ENCODE assay signal across 9 cellular contexts in the genomic region with DNA sequence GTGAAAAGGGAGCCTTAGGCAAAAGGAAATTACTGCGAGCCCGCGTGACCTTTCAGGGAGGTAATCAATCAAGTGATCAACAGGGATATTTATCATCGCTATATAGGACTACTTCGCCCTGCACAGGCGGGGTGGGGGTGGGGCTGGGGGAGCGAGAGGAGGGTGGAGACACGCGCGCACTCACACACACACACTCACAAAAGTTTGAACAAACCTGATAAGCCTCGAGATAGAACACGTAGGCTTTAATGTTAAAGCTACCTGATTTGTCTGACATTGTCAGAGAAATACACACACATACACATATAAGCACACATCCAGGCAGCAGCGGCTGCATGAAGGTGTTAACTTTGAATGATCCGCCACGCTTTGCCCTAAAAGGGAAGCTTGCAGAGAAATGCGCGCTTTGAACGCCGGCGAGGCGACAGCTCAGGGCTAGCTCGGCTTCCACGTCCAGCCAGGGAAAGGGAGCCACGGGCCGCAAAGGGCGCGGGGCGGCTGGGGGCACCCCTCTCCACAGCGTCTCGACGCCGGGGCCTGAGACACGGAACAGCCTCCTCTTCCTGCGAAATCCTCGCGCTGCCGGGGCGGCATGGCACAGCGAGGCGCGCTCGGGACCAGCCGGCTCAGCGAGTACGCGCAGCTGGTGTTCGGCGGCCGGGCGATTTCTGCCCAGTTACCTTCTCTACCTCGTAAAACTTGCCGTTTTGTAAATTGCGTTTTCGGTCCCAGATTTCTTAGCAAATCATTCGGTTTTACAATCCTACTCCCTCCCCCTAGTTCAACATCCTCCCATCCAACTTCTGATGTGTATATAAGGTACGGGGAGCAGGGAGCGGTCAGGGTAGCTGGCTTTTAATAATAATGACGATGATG. TPM values are rescaled to one million over a fixed set of nuclear protein-coding genes. Genes with fewer than 3 reads are reported as not detected.
DNase-seq lines count a peak whose midpoint lies in the region; ATAC-seq, FAIRE-seq and TF ChIP-seq lines count a peak whose summit lies in the region.
"Had no signal": no experiment of that assay in that cellular context is flagged by ENCODE, and none has a peak within 500 bp of the region (broad histone marks: within the 10 kb centered on the region; RNA-seq: fewer than 3 reads in every experiment).

No MANE protein-coding gene starts in this region.

- no peak overlapping the region for H3K27ac Mint-ChIP-seq in MCF 10A (ENCODE audit: low read depth, unreplicated experiment)

- BruUV-seq in MCF 10A (replicated peaks; lab: Mats Ljungman, UMichigan) = no TSS peak

- H3K9me3 Mint-ChIP-seq in MCF 10A (ENCODE audit: unreplicated experiment) = peaks cover under 1% of the 10 kb centered on the region

- peak; percentile 78 for DNase-seq in 8988T
- DNase-seq in GM13976 (ENCODE audit: low spot score) = peak; percentile 55
- DNase-seq in NCI-H2171 (lab: John Stamatoyannopoulos, UW) = peak; percentile 8
- DNase-seq in MCF 10A (ENCODE audit: unreplicated experiment) = peak; percentile 22
- DNase-seq in left lung = peak; percentile 40 to 86
- no peak for DNase-seq in thoracic aorta (ENCODE audit: low spot score)
- no peak for DNase-seq in RCC 7860 (ENCODE audit: low spot score)

- TF ChIP-seq CTCF in GM13976 (IDR thresholded peaks at IDR 0.05; ENCODE audit: borderline replicate concordance, control extremely low read depth, extremely low read depth, insufficient read depth, missing control alignments) = no peak
- TF ChIP-seq CTCF in MCF 10A (IDR thresholded peaks at IDR 0.05; ENCODE audit: unreplicated experiment) = no peak
- TF ChIP-seq CTCF in left lung (IDR thresholded peaks at IDR 0.05) = no peak
- no peak for TF ChIP-seq CTCF in thoracic aorta (IDR thresholded peaks at IDR 0.05)

- H3K36me3 Mint-ChIP-seq in MCF 10A (ENCODE audit: insufficient read depth, unreplicated experiment) = no peaks in the 10 kb centered on the region

- H3K27me3 ChIP-seq in left lung (peaks cover 50 to 96% of the 10 kb centered on the region in 2 donors), thoracic aorta (replicated peaks; ENCODE audit: insufficient read depth) (no peaks in the 10 kb centered on the region)

- no peak for FAIRE-seq in RCC 7860 (lab: Jason Lieb, UNC)
- FAIRE-seq: endometrium had no signal

- H3K9me3 ChIP-seq in left lung (no peaks in the 10 kb centered on the region), thoracic aorta (peaks cover under 1% of the 10 kb centered on the region)

- ATAC-seq in left lung (peak; percentile 55), thoracic aorta (ENCODE audit: insufficient number of reproducible peaks, low FRiP score, low read depth) (no peak), HG03175 (IDR thresholded peaks at IDR 0.05; ENCODE audit: unreplicated experiment) (no peak)

- H3K36me3 ChIP-seq in left lung (no peaks in the 10 kb centered on the region), thoracic aorta (no peaks in the 10 kb centered on the region)

- H3K27me3 Mint-ChIP-seq in MCF 10A (ENCODE audit: insufficient read depth, unreplicated experiment) = peaks cover 29% of the 10 kb centered on the region

- H3K4me1 ChIP-seq in left lung (peaks cover 0 to 27% of the 10 kb centered on the region in 2 donors), thoracic aorta (ENCODE audit: control insufficient read depth in 1 of 2, low read depth in 2 of 2) (peaks cover 7 to 19% of the 10 kb centered on the region in 2 donors)

- POLR2A ChIA-PET in MCF 10A (lab: Yijun Ruan, JAX) = interaction anchor here (0.6 to 2.6 kb wide), 4 partner anchors 105 to 716 kb away, joined by 3 to 22 read pairs (median 5); partner anchors contain the start of gene MYNN

- CTCF ChIA-PET in MCF 10A (lab: Yijun Ruan, JAX) = interaction anchor here (0.6 to 10.0 kb wide), 70 partner anchors 8 to 1457 kb away, joined by 3 to 163 read pairs (median 4); no protein-coding TSS in a partner anchor

- intact Hi-C loops in MCF 10A (cut with micrococcal nuclease) (loop anchor here (1.0 to 10.0 kb wide), 5 partner anchors 76 to 716 kb away; no protein-coding TSS in a partner anchor), left lung (cut with DNase I) (loop anchor here (5.0 to 10.0 kb wide), 2 partner anchors 521 to 524 kb away; no protein-coding TSS in a partner anchor)

- H3K27ac ChIP-seq in left lung (peak overlapping the region; percentile 77 to 81), thoracic aorta (peak overlapping the region; percentile 81 to 99)

- H3K4me3 ChIP-seq in left lung (peak overlapping the region; percentile 24 to 36), thoracic aorta (peak overlapping the region; percentile 91)

- no peaks in the 10 kb centered on the region for H3K4me1 Mint-ChIP-seq in MCF 10A (ENCODE audit: insufficient read depth, unreplicated experiment)

- in situ Hi-C loops in GM13976 (cut with MboI; ENCODE audit: low sequenced_read_pairs, unreplicated experiment) = loop anchor here (25.0 kb wide), 1 partner anchor 531 kb away; no protein-coding TSS in a partner anchor

- H3K4me3 Mint-ChIP-seq in MCF 10A (ENCODE audit: unreplicated experiment) = peak overlapping the region; percentile 75

RNA-seq across cellular contexts. Expression of gene MECOM, which starts 4.8 kb away (rescaled TPM):
- total RNA-seq in MCF 10A (2022) = 5.2 and 7.1 TPM in 2 replicates
- 10 to 100 TPM; 65.1 to 95.7 TPM for total RNA-seq in left lung
- 10 to 100 TPM; 26.4 to 51.1 TPM for total RNA-seq in thoracic aorta

Comparison
In these comparisons a context has a peak if more than half of its experiments do, and no peak if none do; other contexts are left out.
1. DNase-seq: peak in 8988T (single experiment), GM13976 (single experiment), NCI-H2171 (single experiment), MCF 10A (single experiment) and left lung (2 of 2); none in thoracic aorta (single experiment) and RCC 7860 (single experiment).